Comparison of ENCODE assay signal across 1 cellular context in genomic region chr12:54046809-54047159, GRCh38.
TF ChIP-seq lines count a peak whose summit lies in the region.

No MANE protein-coding gene starts in this region.

TF ChIP-seq in GM12878, 131 proteins besides CTCF, POLR2A, EP300 and RAD21:
- TF ChIP-seq CHD2 (IDR thresholded peaks at IDR 0.05; ENCODE audit: borderline replicate concordance, low read depth, low read length) (no peak), E2F8 (IDR thresholded peaks at IDR 0.05; ENCODE audit: low read depth, partially characterized antibody) (no peak), EZH2 (IDR thresholded peaks at IDR 0.05; ENCODE audit: borderline replicate concordance, control insufficient read depth, low read depth, low read length) (0 out of 2 replicates have a peak, but pooled peaks have one; percentile 15)
